In genomic region chr21:27290020-27290419, GRCh38 we compare ENCODE assay signal across 27 cellular contexts.
"Had no signal": no experiment of that assay in that cellular context is flagged by ENCODE, and none has a peak within 500 bp of the region (broad histone marks: within the 10 kb centered on the region; RNA-seq: fewer than 3 reads in every experiment).

No MANE protein-coding gene starts in this region.

- H3K27me3 Mint-ChIP-seq: activated B cell treated with CpG ODN at 0.5 μM for 24 hours; activated CD4-positive, alpha-beta T cell treated with anti-CD3 and anti-CD28 coated beads for 36 hours; activated CD8-positive, alpha-beta memory T cell treated with anti-CD3 and anti-CD28 coated beads, Interleukin-2, amount 10 ng/mL, durations not matched to agents 7 days and 5 days; T-cell had no signal

- H3K27ac ChIP-seq: adrenal gland, body of pancreas, cardiac muscle cell, coronary artery, dorsolateral prefrontal cortex, gastrocnemius medialis, left ventricle myocardium inferior, neutrophil, right atrium auricular region, transverse colon had no signal

- H3K4me3 Mint-ChIP-seq: activated B cell treated with CpG ODN at 0.5 μM for 24 hours; activated CD4-positive, alpha-beta T cell treated with anti-CD3 and anti-CD28 coated beads for 36 hours; activated CD8-positive, alpha-beta memory T cell treated with anti-CD3 and anti-CD28 coated beads, Interleukin-2, amount 10 ng/mL, durations not matched to agents 7 days and 5 days; activated CD8-positive, alpha-beta T cell treated with anti-CD3 and anti-CD28 coated beads, Interleukin-2, amount 10 ng/mL, durations not matched to agents 7 days and 5 days; activated T-cell treated with anti-CD3 and anti-CD28 coated beads, Interleukin-2, amount 50 U/mL, for 72 hours; nephron progenitor cell; T-cell had no signal

- H3K36me3 Mint-ChIP-seq: activated CD8-positive, alpha-beta memory T cell treated with anti-CD3 and anti-CD28 coated beads, Interleukin-2, amount 10 ng/mL, durations not matched to agents 7 days and 5 days; activated naive CD4-positive, alpha-beta T cell treated with anti-CD3 and anti-CD28 coated beads, Interleukin-2, amount 50 U/mL, for 72 hours; T-cell had no signal

- H3K27me3 ChIP-seq: adrenal gland, body of pancreas, cardiac muscle cell, dorsolateral prefrontal cortex, gastrocnemius medialis, neutrophil, right atrium auricular region, transverse colon had no signal

- H3K27ac Mint-ChIP-seq: activated B cell treated with CpG ODN at 0.5 μM for 24 hours; activated CD4-positive, alpha-beta T cell treated with anti-CD3 and anti-CD28 coated beads for 36 hours; activated CD8-positive, alpha-beta memory T cell treated with anti-CD3 and anti-CD28 coated beads, Interleukin-2, amount 10 ng/mL, durations not matched to agents 7 days and 5 days; activated CD8-positive, alpha-beta T cell treated with anti-CD3 and anti-CD28 coated beads, Interleukin-2, amount 10 ng/mL, durations not matched to agents 7 days and 5 days; activated naive CD4-positive, alpha-beta T cell treated with anti-CD3 and anti-CD28 coated beads, Interleukin-2, amount 50 U/mL, for 72 hours; activated T-cell treated with anti-CD3 and anti-CD28 coated beads, Interleukin-2, amount 50 U/mL, for 72 hours; nephron progenitor cell; T-cell had no signal

- H3K4me1 ChIP-seq: gastrocnemius medialis, left ventricle myocardium inferior, right atrium auricular region had no signal

- H3K4me3 ChIP-seq: adrenal gland, body of pancreas, cardiac muscle cell, coronary artery, dorsolateral prefrontal cortex, gastrocnemius medialis, left ventricle myocardium inferior, right atrium auricular region, transverse colon had no signal

- H3K9me3 ChIP-seq: adrenal gland, body of pancreas, gastrocnemius medialis, left ventricle myocardium inferior, neutrophil, right atrium auricular region, transverse colon had no signal

- ATAC-seq: activated CD4-positive, alpha-beta T cell treated with anti-CD3 and anti-CD28 coated beads for 36 hours; activated CD8-positive, alpha-beta memory T cell treated with anti-CD3 and anti-CD28 coated beads, Interleukin-2, amount 10 ng/mL, durations not matched to agents 7 days and 5 days; activated CD8-positive, alpha-beta T cell treated with anti-CD3 and anti-CD28 coated beads, Interleukin-2, amount 10 ng/mL, durations not matched to agents 7 days and 5 days; activated naive CD4-positive, alpha-beta T cell treated with anti-CD3 and anti-CD28 coated beads, Interleukin-2, amount 50 U/mL, for 72 hours; activated T-cell treated with anti-CD3 and anti-CD28 coated beads, Interleukin-2, amount 50 U/mL, for 72 hours; body of pancreas; gastrocnemius medialis; T-cell had no signal

- H3K36me3 ChIP-seq: adrenal gland, cardiac muscle cell, gastrocnemius medialis, left ventricle myocardium inferior, neutrophil, right atrium auricular region, transverse colon had no signal

- DNase-seq: activated B cell treated with CpG ODN at 0.5 μM for 24 hours; activated CD4-positive, alpha-beta T cell treated with anti-CD3 and anti-CD28 coated beads for 36 hours; activated CD8-positive, alpha-beta memory T cell treated with anti-CD3 and anti-CD28 coated beads, Interleukin-2, amount 10 ng/mL, durations not matched to agents 7 days and 5 days; activated CD8-positive, alpha-beta T cell treated with anti-CD3 and anti-CD28 coated beads, Interleukin-2, amount 10 ng/mL, durations not matched to agents 7 days and 5 days; activated naive CD4-positive, alpha-beta T cell; activated T-cell treated with anti-CD3 and anti-CD28 coated beads, Interleukin-2, amount 50 U/mL, for 72 hours; adrenal gland; aorta; body of pancreas; cerebellar nuclear complex; dorsolateral prefrontal cortex; effector memory CD4-positive, alpha-beta T cell; erythroblast; gastrocnemius medialis; glutamatergic neuron; islet precursor cell; left ventricle myocardium inferior; nephron progenitor cell; stimulated activated CD4-positive, alpha-beta T cell treated with anti-CD3 and anti-CD28 coated beads, Interleukin-2, amount 100 ng/mL, for 48 hours; stimulated activated naive CD4-positive, alpha-beta T cell treated with Interleukin-2 at 50 U/mL for 16 hours; T-cell; transverse colon had no signal

- H3K4me1 Mint-ChIP-seq: activated B cell treated with CpG ODN at 0.5 μM for 24 hours; activated CD4-positive, alpha-beta T cell treated with anti-CD3 and anti-CD28 coated beads for 36 hours; activated CD8-positive, alpha-beta memory T cell treated with anti-CD3 and anti-CD28 coated beads, Interleukin-2, amount 10 ng/mL, durations not matched to agents 7 days and 5 days; nephron progenitor cell; T-cell had no signal
